Comparison of ENCODE assay signal across 19 cellular contexts in the genomic region with DNA sequence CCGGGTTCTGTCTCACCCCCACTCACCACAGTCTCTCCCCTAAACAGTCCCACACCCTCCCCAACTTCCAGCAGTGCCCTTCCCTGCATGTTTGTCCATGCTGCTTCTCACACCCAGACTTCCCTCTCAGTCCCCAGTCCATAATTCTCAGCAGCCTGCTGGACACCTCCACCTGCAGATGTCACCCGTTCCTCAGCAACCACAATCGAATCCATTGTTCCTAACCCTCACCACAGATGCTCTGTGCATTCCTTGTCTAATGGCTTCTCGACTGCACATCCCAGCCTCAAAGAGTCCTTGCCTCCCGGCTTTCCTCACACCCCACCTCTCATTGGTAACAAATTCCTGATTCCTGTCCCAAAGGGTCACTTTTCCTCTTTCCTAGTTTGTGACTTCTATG. TPM values are rescaled to one million over a fixed set of nuclear protein-coding genes. Genes with fewer than 3 reads are reported as not detected.
DNase-seq lines count a peak whose midpoint lies in the region; ATAC-seq and TF ChIP-seq lines count a peak whose summit lies in the region.
"Had no signal": no experiment of that assay in that cellular context is flagged by ENCODE, and none has a peak within 500 bp of the region (broad histone marks: within the 10 kb centered on the region; RNA-seq: fewer than 3 reads in every experiment).

No MANE protein-coding gene starts in this region.

- no peak overlapping the region for H3K4me3 Mint-ChIP-seq in Caco-2 (ENCODE audit: unreplicated experiment)
- no peak overlapping the region for H3K4me3 Mint-ChIP-seq in activated T-helper 17 cell treated with anti-CD3 and anti-CD28 coated beads, Interleukin-2, amount 50 U/mL, for 72 hours
- peak overlapping the region; percentile 30 to 92 (median 90) for H3K4me3 Mint-ChIP-seq in naive thymus-derived CD8-positive, alpha-beta T cell
- H3K4me3 Mint-ChIP-seq: mesothelial cell of epicardium had no signal

- H3K27me3 Mint-ChIP-seq in Caco-2 (ENCODE audit: insufficient read depth, unreplicated experiment): no peaks in the 10 kb centered on the region
- peaks cover 3% of the 10 kb centered on the region for H3K27me3 Mint-ChIP-seq in activated T-helper 17 cell treated with anti-CD3 and anti-CD28 coated beads, Interleukin-2, amount 50 U/mL, for 72 hours
- no peaks in the 10 kb centered on the region for H3K27me3 Mint-ChIP-seq in naive thymus-derived CD8-positive, alpha-beta T cell
- H3K27me3 Mint-ChIP-seq: activated CD8-positive, alpha-beta memory T cell treated with anti-CD3 and anti-CD28 coated beads, Interleukin-2, amount 10 ng/mL, durations not matched to agents 7 days and 5 days had no signal

- CTCF ChIA-PET in Caco-2 (lab: Charles Lee): no interaction called here

- peak overlapping the region; percentile 37 for H3K27ac Mint-ChIP-seq in Caco-2 (ENCODE audit: unreplicated experiment)
- H3K27ac Mint-ChIP-seq in activated T-helper 17 cell treated with anti-CD3 and anti-CD28 coated beads, Interleukin-2, amount 50 U/mL, for 72 hours: peak overlapping the region; percentile 47
- H3K27ac Mint-ChIP-seq in naive thymus-derived CD8-positive, alpha-beta T cell: peak overlapping the region; percentile 5 to 93 (median 73)
- H3K27ac Mint-ChIP-seq: mesothelial cell of epicardium; stimulated activated memory B cell treated with anti-CD40 and anti-IgM and Interleukin-4, amounts not matched to agents 10 μg/mL and 1 μg/mL and 100 μg/mL, for 72 hours had no signal

- intact Hi-C loops in Caco-2 (cut with micrococcal nuclease; ENCODE audit: unreplicated experiment): no loop called here

- peak; percentile 14 for DNase-seq in NCI-H82 (lab: John Stamatoyannopoulos, UW)
- no peak for DNase-seq in NCI-H82 treated with DMSO at 0.1 percent for 48 hours (lab: John Stamatoyannopoulos, UW; ENCODE audit: unreplicated experiment)
- no peak for DNase-seq in Caco-2
- no peak for DNase-seq in naive thymus-derived CD8-positive, alpha-beta T cell
- no peak for DNase-seq in NCI-H1930 (lab: John Stamatoyannopoulos, UW)
- DNase-seq: activated CD8-positive, alpha-beta memory T cell treated with anti-CD3 and anti-CD28 coated beads, Interleukin-2, amount 10 ng/mL, durations not matched to agents 7 days and 5 days; activated gamma-delta T cell treated with Interleukin-2 at 50 U/mL for 16 hours; colonic mucosa; NCI-H1436; NCI-H226; right lobe of liver; Right ventricle myocardium superior; T-helper 9 cell had no signal

- peaks cover 47% of the 10 kb centered on the region for H3K4me1 ChIP-seq in Caco-2
- H3K4me1 ChIP-seq: colonic mucosa had no signal

- H3K36me3 Mint-ChIP-seq in Caco-2 (ENCODE audit: insufficient read depth, unreplicated experiment): peaks cover 79% of the 10 kb centered on the region
- no peaks in the 10 kb centered on the region for H3K36me3 Mint-ChIP-seq in activated T-helper 17 cell treated with anti-CD3 and anti-CD28 coated beads, Interleukin-2, amount 50 U/mL, for 72 hours (ENCODE audit: low read depth)
- H3K36me3 Mint-ChIP-seq in naive thymus-derived CD8-positive, alpha-beta T cell: no peaks in the 10 kb centered on the region
- H3K36me3 Mint-ChIP-seq: stimulated activated memory B cell treated with anti-CD40 and anti-IgM and Interleukin-4, amounts not matched to agents 10 μg/mL and 1 μg/mL and 100 μg/mL, for 72 hours had no signal

- no peaks in the 10 kb centered on the region for H3K27me3 ChIP-seq in Caco-2 (replicated peaks; ENCODE audit: control insufficient read depth, insufficient read depth, low read length)
- H3K27me3 ChIP-seq: colonic mucosa, hepatocyte, right lobe of liver had no signal

- ATAC-seq in activated T-helper 17 cell treated with anti-CD3 and anti-CD28 coated beads, Interleukin-2, amount 50 U/mL, for 72 hours (replicated peaks): no peak
- ATAC-seq in naive thymus-derived CD8-positive, alpha-beta T cell: no peak
- no peak for ATAC-seq in HG02981 (IDR thresholded peaks at IDR 0.05; ENCODE audit: unreplicated experiment)
- no peak for ATAC-seq in GM18870 (IDR thresholded peaks at IDR 0.05; ENCODE audit: unreplicated experiment)
- ATAC-seq: activated CD8-positive, alpha-beta memory T cell treated with anti-CD3 and anti-CD28 coated beads, Interleukin-2, amount 10 ng/mL, durations not matched to agents 7 days and 5 days; right lobe of liver had no signal

- no TSS peak for BruUV-seq in Caco-2 (replicated peaks; lab: Mats Ljungman, UMichigan)

- no peak for TF ChIP-seq CTCF in Caco-2 (IDR thresholded peaks at IDR 0.05; ENCODE audit: insufficient read depth in 1 of 2, low read depth in 1 of 2, low read length in 1 of 2, severe bottlenecking in 1 of 2, unreplicated experiment in 1 of 2)

- H3K9me3 Mint-ChIP-seq in Caco-2 (ENCODE audit: unreplicated experiment): no peaks in the 10 kb centered on the region
- H3K9me3 Mint-ChIP-seq in activated T-helper 17 cell treated with anti-CD3 and anti-CD28 coated beads, Interleukin-2, amount 50 U/mL, for 72 hours: no peaks in the 10 kb centered on the region
- no peaks in the 10 kb centered on the region for H3K9me3 Mint-ChIP-seq in naive thymus-derived CD8-positive, alpha-beta T cell
- H3K9me3 Mint-ChIP-seq: mesothelial cell of epicardium; stimulated activated memory B cell treated with anti-CD40 and anti-IgM and Interleukin-4, amounts not matched to agents 10 μg/mL and 1 μg/mL and 100 μg/mL, for 72 hours had no signal

- no peaks in the 10 kb centered on the region for H3K9me3 ChIP-seq in Caco-2
- H3K9me3 ChIP-seq: colonic mucosa had no signal

- no peak overlapping the region for H3K4me3 ChIP-seq in Caco-2 (ENCODE audit: low read depth, low read length)
- H3K4me3 ChIP-seq: colonic mucosa, hepatocyte, right lobe of liver had no signal

- POLR2A ChIA-PET in Caco-2 (lab: Charles Lee): no interaction called here
- POLR2A ChIA-PET in naive thymus-derived CD8-positive, alpha-beta T cell (lab: Charles Lee): interaction anchor here (0.6 to 6.0 kb wide), 2 partner anchors 65 to 134 kb away, joined by 4 to 45 read pairs; a partner anchor contains a TSS

- H3K4me1 Mint-ChIP-seq in Caco-2 (ENCODE audit: low read depth, unreplicated experiment): peaks cover 37% of the 10 kb centered on the region
- H3K4me1 Mint-ChIP-seq in activated T-helper 17 cell treated with anti-CD3 and anti-CD28 coated beads, Interleukin-2, amount 50 U/mL, for 72 hours: peaks cover 26% of the 10 kb centered on the region
- H3K4me1 Mint-ChIP-seq in naive thymus-derived CD8-positive, alpha-beta T cell: peaks cover 11 to 50% (median 42%) of the 10 kb centered on the region in 4 donors

- H3K36me3 ChIP-seq in Caco-2 (ENCODE audit: control insufficient read depth, insufficient read depth, low read length): peaks cover 6% of the 10 kb centered on the region
- H3K36me3 ChIP-seq: colonic mucosa had no signal

RNA-seq across cellular contexts. Expression of a gene that starts 55.6 kb away (rescaled TPM):
- total RNA-seq in Caco-2 (2022): 29.0 and 29.6 TPM in 2 replicates
- 10 to 100 TPM; 16.3 to 20.4 TPM for total RNA-seq in activated T-helper 17 cell treated with anti-CD3 and anti-CD28 coated beads, Interleukin-2, amount 50 U/mL, for 72 hours
- total RNA-seq in naive thymus-derived CD8-positive, alpha-beta T cell: 10 to 100 TPM; 33.1 to 35.0 TPM
- polyA plus RNA-seq in naive thymus-derived CD8-positive, alpha-beta T cell: 10 to 100 TPM; 11.8 to 14.2 (median 11.8) TPM

Comparison
In these comparisons a context has a peak if more than half of its experiments do, and no peak if none do; other contexts are left out.
1. H3K4me3 Mint-ChIP-seq: peak in naive thymus-derived CD8-positive, alpha-beta T cell (10 of 10); none in Caco-2 (single experiment) and activated T-helper 17 cell treated with anti-CD3 and anti-CD28 coated beads, Interleukin-2, amount 50 U/mL, for 72 hours (single experiment).
2. Peak in every context shown above with its lines, with median percentiles within 50 percentile points of each other: H3K27ac Mint-ChIP-seq.